17 cellular contexts compared by ENCODE assay signal in genomic region chr6:146962332-146962731, GRCh38.
"Had no signal": no experiment of that assay in that cellular context is flagged by ENCODE, and none has a peak within 500 bp of the region (broad histone marks: within the 10 kb centered on the region; RNA-seq: fewer than 3 reads in every experiment).

No MANE protein-coding gene starts in this region.

- ATAC-seq: gastroesophageal sphincter; natural killer cell treated with Interleukin-12 subunit alpha and Interleukin-12 subunit beta and Interleukin-15 and Interleukin-18, amount 100 ng/mL, for 72 hours; stimulated activated naive CD8-positive, alpha-beta T cell treated with anti-CD3 and anti-CD28 coated beads, Interleukin-15, Interleukin-2, amounts not matched to agents 100 U/mL and 50 U/mL, for 24 hours; upper lobe of right lung had no signal

- DNase-seq: activated CD4-positive, alpha-beta memory T cell treated with anti-CD3 and anti-CD28 coated beads for 36 hours; activated effector memory CD4-positive, alpha-beta T cell treated with Interleukin-2 at 50 U/mL for 16 hours; activated naive CD4-positive, alpha-beta T cell treated with anti-CD3 and anti-CD28 coated beads, Interleukin-2, amount 50 U/mL, for 16 hours; activated T-cell treated with anti-CD3 and anti-CD28 coated beads, Interleukin-2, amount 50 U/mL, for 24 hours; colonic mucosa; islet precursor cell; left ventricle myocardium inferior; mesenchymal stem cell; nucleus accumbens; stimulated activated naive CD8-positive, alpha-beta T cell treated with anti-CD3 and anti-CD28 coated beads, Interleukin-15, Interleukin-2, amounts not matched to agents 100 U/mL and 50 U/mL, for 24 hours; testis; upper lobe of right lung; WERI-Rb-1 had no signal

- H3K9me3 ChIP-seq: colonic mucosa, gastroesophageal sphincter, testis had no signal

- H3K4me3 ChIP-seq: colonic mucosa, gastroesophageal sphincter, left ventricle myocardium inferior, right atrium auricular region, skin epidermis, testis, upper lobe of right lung had no signal

- H3K27ac ChIP-seq: colonic mucosa, gastroesophageal sphincter, left ventricle myocardium inferior, right atrium auricular region, testis, upper lobe of right lung, WERI-Rb-1 had no signal

- H3K27me3 ChIP-seq: colonic mucosa, gastroesophageal sphincter, right atrium auricular region, testis, upper lobe of right lung had no signal

- H3K4me1 ChIP-seq: colonic mucosa, gastroesophageal sphincter, left ventricle myocardium inferior, right atrium auricular region, testis, upper lobe of right lung had no signal

- H3K36me3 ChIP-seq: colonic mucosa, gastroesophageal sphincter, left ventricle myocardium inferior, right atrium auricular region, upper lobe of right lung, WERI-Rb-1 had no signal
